In genomic region chr12:2337031-2338010, GRCh38 we compare ENCODE assay signal across 13 cellular contexts.
DNase-seq lines count a peak whose midpoint lies in the region; ATAC-seq and TF ChIP-seq lines count a peak whose summit lies in the region.
"Had no signal": no experiment of that assay in that cellular context is flagged by ENCODE, and none has a peak within 500 bp of the region (broad histone marks: within the 10 kb centered on the region; RNA-seq: fewer than 3 reads in every experiment).

No MANE protein-coding gene starts in this region.

- CTCF ChIA-PET in activated CD4-positive, alpha-beta T cell treated with anti-CD3 and anti-CD28 coated beads, Interleukin-2, amount 10 ng/mL, durations not matched to agents 7 days and 5 days (lab: Charles Lee): no interaction called here
- CTCF ChIA-PET in mammary epithelial cell (lab: Charles Lee; ENCODE audit: low non-redundant PET): no interaction called here
- CTCF ChIA-PET in T-cell (lab: Charles Lee): no interaction called here

- no peaks in the 10 kb centered on the region for H3K36me3 ChIP-seq in mammary epithelial cell (ENCODE audit: insufficient read depth, low read length)
- H3K36me3 ChIP-seq in muscle layer of duodenum (ENCODE audit: control insufficient read depth in 1 of 2, insufficient read depth in 2 of 2, low read length in 2 of 2): no peaks in the 10 kb centered on the region
- no peaks in the 10 kb centered on the region for H3K36me3 ChIP-seq in transverse colon

- dilution Hi-C loops in mammary epithelial cell (cut with HindIII; ENCODE audit: low sequenced_read_pairs): no loop called here

- H3K36me3 Mint-ChIP-seq in activated CD4-positive, alpha-beta T cell treated with anti-CD3 and anti-CD28 coated beads, Interleukin-2, amount 10 ng/mL, durations not matched to agents 24 days and 14 days (ENCODE audit: low read depth): no peaks in the 10 kb centered on the region
- no peaks in the 10 kb centered on the region for H3K36me3 Mint-ChIP-seq in activated CD4-positive, alpha-beta T cell treated with anti-CD3 and anti-CD28 coated beads, Interleukin-2, amount 10 ng/mL, durations not matched to agents 7 days and 5 days (ENCODE audit: low read depth)
- H3K36me3 Mint-ChIP-seq in T-cell: no peaks in the 10 kb centered on the region

- WGBS in mammary epithelial cell (ENCODE audit: low coverage, missing lambda C conversion rate): 97% methylated on average over 10 of the region's 11 CpGs
- 74 to 93% methylated on average over 3 to 11 of the region's 11 CpGs for WGBS in transverse colon (ENCODE audit: low coverage in 1 of 2), 2 donors

- H3K4me3 Mint-ChIP-seq in activated CD4-positive, alpha-beta T cell treated with anti-CD3 and anti-CD28 coated beads, Interleukin-2, amount 10 ng/mL, durations not matched to agents 24 days and 14 days: no peak overlapping the region
- H3K4me3 Mint-ChIP-seq in activated CD4-positive, alpha-beta T cell treated with anti-CD3 and anti-CD28 coated beads, Interleukin-2, amount 10 ng/mL, durations not matched to agents 7 days and 5 days: no peak overlapping the region
- no peak overlapping the region for H3K4me3 Mint-ChIP-seq in T-cell
- H3K4me3 Mint-ChIP-seq: activated B cell treated with CpG ODN at 0.5 μM for 24 hours; activated T-cell treated with anti-CD3 and anti-CD28 coated beads, Interleukin-2, amount 50 U/mL, for 4 hours had no signal

- intact Hi-C loops in activated CD4-positive, alpha-beta T cell treated with anti-CD3 and anti-CD28 coated beads, Interleukin-2, amount 10 ng/mL, durations not matched to agents 24 days and 14 days (cut with micrococcal nuclease): no loop called here
- intact Hi-C loops in mammary epithelial cell (cut with micrococcal nuclease): no loop called here
- intact Hi-C loops in transverse colon (cut with DNase I; ENCODE audit: low total_unique reads): no loop called here

- no TSS peak for BruUV-seq in mammary epithelial cell (replicated peaks; lab: Mats Ljungman, UMichigan)

- no peak for TF ChIP-seq EP300 in transverse colon (IDR thresholded peaks at IDR 0.05; ENCODE audit: low read depth)

- TF ChIP-seq CTCF in mammary epithelial cell (conservative IDR thresholded peaks at IDR 0.05 in 1 of 2, IDR thresholded peaks at IDR 0.05 in 1 of 2; ENCODE audit: extremely low read depth in 1 of 2, insufficient read depth in 1 of 2, low read depth in 1 of 2, low read length in 2 of 2) (no peak), transverse colon (IDR thresholded peaks at IDR 0.05) (no peak)

- no peaks in the 10 kb centered on the region for H3K79me2 ChIP-seq in mammary epithelial cell (ENCODE audit: insufficient read depth, low read length)

- peak overlapping the region; percentile 89 for H2AFZ ChIP-seq in mammary epithelial cell (ENCODE audit: low read depth, low read length)

- peaks cover 9% of the 10 kb centered on the region for H3K27me3 Mint-ChIP-seq in activated CD4-positive, alpha-beta T cell treated with anti-CD3 and anti-CD28 coated beads, Interleukin-2, amount 10 ng/mL, durations not matched to agents 24 days and 14 days
- no peaks in the 10 kb centered on the region for H3K27me3 Mint-ChIP-seq in activated CD4-positive, alpha-beta T cell treated with anti-CD3 and anti-CD28 coated beads, Interleukin-2, amount 10 ng/mL, durations not matched to agents 7 days and 5 days
- peaks cover 0 to 12% of the 10 kb centered on the region in 2 donors for H3K27me3 Mint-ChIP-seq in T-cell

- H3K9me3 ChIP-seq in mammary epithelial cell (replicated peaks; ENCODE audit: insufficient read depth, low read length): no peaks in the 10 kb centered on the region
- no peaks in the 10 kb centered on the region for H3K9me3 ChIP-seq in muscle layer of duodenum (ENCODE audit: control insufficient read depth in 1 of 2, low read length in 2 of 2)
- no peaks in the 10 kb centered on the region for H3K9me3 ChIP-seq in transverse colon

- peak overlapping the region; percentile 46 for H3K4me2 ChIP-seq in mammary epithelial cell (ENCODE audit: insufficient read depth, low read depth, low read length)

- no peak for DNase-seq in activated CD4-positive, alpha-beta T cell treated with anti-CD3 and anti-CD28 coated beads, Interleukin-2, amount 10 ng/mL, durations not matched to agents 24 days and 14 days
- no peak for DNase-seq in activated CD4-positive, alpha-beta T cell treated with anti-CD3 and anti-CD28 coated beads, Interleukin-2, amount 10 ng/mL, durations not matched to agents 7 days and 5 days
- DNase-seq in mammary epithelial cell: no peak
- no peak for DNase-seq in transverse colon
- no peak for DNase-seq in T-helper 2 cell
- DNase-seq in T-cell: no peak
- no peak for DNase-seq in SHP77 treated with DMSO at 0.1 percent for 48 hours (lab: John Stamatoyannopoulos, UW)
- DNase-seq: activated B cell treated with CpG ODN at 0.5 μM for 24 hours; activated T-cell treated with anti-CD3 and anti-CD28 coated beads, Interleukin-2, amount 50 U/mL, for 4 hours; NCI-H2171; nucleus accumbens; stimulated activated CD4-positive, alpha-beta T cell treated with anti-CD3 and anti-CD28 coated beads, Interleukin-4, amount 100 ng/mL, for 24 hours had no signal

- POLR2A ChIA-PET in activated CD4-positive, alpha-beta T cell treated with anti-CD3 and anti-CD28 coated beads, Interleukin-2, amount 10 ng/mL, durations not matched to agents 7 days and 5 days (lab: Charles Lee): no interaction called here
- POLR2A ChIA-PET in T-cell (lab: Charles Lee): no interaction called here

- H3K4me3 ChIP-seq in mammary epithelial cell (replicated peaks in 1 of 3; ENCODE audit: insufficient read depth in 1 of 3, low read depth in 2 of 3, low read length in 3 of 3) (no peak overlapping the region), muscle layer of duodenum (ENCODE audit: low read depth in 1 of 2, low read length in 2 of 2) (peak overlapping the region in 1 of 2 donors; percentile 20), transverse colon (no peak overlapping the region)

- H4K20me1 ChIP-seq in mammary epithelial cell (ENCODE audit: insufficient read depth, low read length): no peaks in the 10 kb centered on the region

- no peak for TF ChIP-seq POLR2A in transverse colon (IDR thresholded peaks at IDR 0.05)

- ATAC-seq in T-cell (replicated peaks in 1 of 4): no peak
- ATAC-seq: activated T-cell treated with anti-CD3 and anti-CD28 coated beads, Interleukin-2, amount 50 U/mL, for 4 hours had no signal

- H3K4me1 Mint-ChIP-seq in activated CD4-positive, alpha-beta T cell treated with anti-CD3 and anti-CD28 coated beads, Interleukin-2, amount 10 ng/mL, durations not matched to agents 24 days and 14 days: peaks cover 3% of the 10 kb centered on the region
- H3K4me1 Mint-ChIP-seq in activated CD4-positive, alpha-beta T cell treated with anti-CD3 and anti-CD28 coated beads, Interleukin-2, amount 10 ng/mL, durations not matched to agents 7 days and 5 days: no peaks in the 10 kb centered on the region
- no peaks in the 10 kb centered on the region for H3K4me1 Mint-ChIP-seq in T-cell

- H3K9me3 Mint-ChIP-seq in activated CD4-positive, alpha-beta T cell treated with anti-CD3 and anti-CD28 coated beads, Interleukin-2, amount 10 ng/mL, durations not matched to agents 24 days and 14 days: no peaks in the 10 kb centered on the region
- no peaks in the 10 kb centered on the region for H3K9me3 Mint-ChIP-seq in activated CD4-positive, alpha-beta T cell treated with anti-CD3 and anti-CD28 coated beads, Interleukin-2, amount 10 ng/mL, durations not matched to agents 7 days and 5 days
- no peaks in the 10 kb centered on the region for H3K9me3 Mint-ChIP-seq in T-cell
- H3K9me3 Mint-ChIP-seq: activated B cell treated with CpG ODN at 0.5 μM for 24 hours; activated T-cell treated with anti-CD3 and anti-CD28 coated beads, Interleukin-2, amount 50 U/mL, for 4 hours had no signal

- peak overlapping the region; percentile 76 for H3K27ac Mint-ChIP-seq in activated CD4-positive, alpha-beta T cell treated with anti-CD3 and anti-CD28 coated beads, Interleukin-2, amount 10 ng/mL, durations not matched to agents 24 days and 14 days
- H3K27ac Mint-ChIP-seq in activated CD4-positive, alpha-beta T cell treated with anti-CD3 and anti-CD28 coated beads, Interleukin-2, amount 10 ng/mL, durations not matched to agents 7 days and 5 days: no peak overlapping the region
- no peak overlapping the region for H3K27ac Mint-ChIP-seq in T-cell
- H3K27ac Mint-ChIP-seq: activated B cell treated with CpG ODN at 0.5 μM for 24 hours had no signal

- peak overlapping the region; percentile 74 for H3K27ac ChIP-seq in mammary epithelial cell (ENCODE audit: insufficient read depth, low read depth, low read length)
- peak overlapping the region; percentile 88 for H3K27ac ChIP-seq in muscle layer of duodenum (ENCODE audit: low read length)
- H3K27ac ChIP-seq in transverse colon: peak overlapping the region; percentile 81 to 83 (median 82)

- peaks cover 57% of the 10 kb centered on the region for H3K4me1 ChIP-seq in mammary epithelial cell (ENCODE audit: insufficient read depth, low read length)
- peaks cover under 1 to 10% of the 10 kb centered on the region in 2 donors for H3K4me1 ChIP-seq in muscle layer of duodenum (ENCODE audit: control insufficient read depth in 1 of 2, insufficient read depth in 2 of 2, low read length in 2 of 2)
- peaks cover 5 to 59% (median 37%) of the 10 kb centered on the region in 4 donors for H3K4me1 ChIP-seq in transverse colon

- in situ Hi-C loops in mammary epithelial cell (cut with MboI; ENCODE audit: low sequenced_read_pairs in 2 of 2) (no loop called here), transverse colon (cut with MboI; ENCODE audit: low pct_ligation_motif_present in 1 of 4, low pct_unique_long_range_greater_than_20kb in 1 of 4, low sequenced_read_pairs in 3 of 4) (no loop called here)

- no peak overlapping the region for H3K9ac ChIP-seq in mammary epithelial cell (ENCODE audit: insufficient read depth, low read length)

- no peaks in the 10 kb centered on the region for H3K27me3 ChIP-seq in mammary epithelial cell (ENCODE audit: insufficient read depth, low read length)
- H3K27me3 ChIP-seq in muscle layer of duodenum (ENCODE audit: low read depth, low read length): no peaks in the 10 kb centered on the region
- H3K27me3 ChIP-seq in transverse colon: no peaks in the 10 kb centered on the region
